Comparison of ENCODE assay signal across 14 cellular contexts in genomic region chr16:71917900-71918299, GRCh38. TPM values are rescaled to one million over a fixed set of nuclear protein-coding genes. Genes with fewer than 3 reads are reported as not detected.
DNase-seq lines count a peak whose midpoint lies in the region; ATAC-seq and TF ChIP-seq lines count a peak whose summit lies in the region.
"Had no signal": no experiment of that assay in that cellular context is flagged by ENCODE, and none has a peak within 500 bp of the region (broad histone marks: within the 10 kb centered on the region; RNA-seq: fewer than 3 reads in every experiment).

No MANE protein-coding gene starts in this region.

- H3K4me2 ChIP-seq in osteoblast (ENCODE audit: insufficient read depth, low read length), result no peak overlapping the region

- H3K27ac ChIP-seq in CD8-positive, alpha-beta T cell (ENCODE audit: low read depth, low read length), result no peak overlapping the region
- H3K27ac ChIP-seq in osteoblast (ENCODE audit: low read depth, low read length), result peak overlapping the region; percentile 60
- no peak overlapping the region for H3K27ac ChIP-seq in endodermal cell (ENCODE audit: low read depth, low read length)

- CTCF ChIA-PET in CD8-positive, alpha-beta T cell (lab: Charles Lee), result no interaction called here

- peaks cover 58% of the 10 kb centered on the region for H3K36me3 ChIP-seq in CD8-positive, alpha-beta T cell (ENCODE audit: insufficient read depth, low read length)
- H3K36me3 ChIP-seq in osteoblast (ENCODE audit: insufficient read depth, low read length) (peaks cover 61% of the 10 kb centered on the region), endodermal cell (ENCODE audit: control insufficient read depth, insufficient read depth, low read length) (peaks cover 95% of the 10 kb centered on the region)

- intact Hi-C loops in CD8-positive, alpha-beta T cell (cut with DNase I, micrococcal nuclease), result no loop called here

- H3K36me3 Mint-ChIP-seq in CD8-positive, alpha-beta T cell, result peaks cover 90% of the 10 kb centered on the region
- H3K36me3 Mint-ChIP-seq in chondrocyte (ENCODE audit: low read depth) (peaks cover 44% of the 10 kb centered on the region), endodermal cell (ENCODE audit: low read depth) (peaks cover 86% of the 10 kb centered on the region)

- no peaks in the 10 kb centered on the region for H3K9me3 ChIP-seq in CD8-positive, alpha-beta T cell (ENCODE audit: low read length)
- H3K9me3 ChIP-seq in osteoblast (ENCODE audit: low read depth, low read length), result no peaks in the 10 kb centered on the region
- H3K9me3 ChIP-seq in endodermal cell (ENCODE audit: control insufficient read depth, low read length), result peaks cover 25% of the 10 kb centered on the region

- no peak overlapping the region for H3K9ac ChIP-seq in endodermal cell (ENCODE audit: extremely low read depth, low read length, poor library complexity, severe bottlenecking)

- no peak overlapping the region for H3K4me3 ChIP-seq in CD8-positive, alpha-beta T cell (ENCODE audit: low read depth, low read length)
- H3K4me3 ChIP-seq in osteoblast (ENCODE audit: insufficient read depth, low read length), result no peak overlapping the region
- H3K4me3 ChIP-seq in endodermal cell (ENCODE audit: low read length), result no peak overlapping the region

- peak overlapping the region; percentile 4 for H3K27ac Mint-ChIP-seq in CD8-positive, alpha-beta T cell
- H3K27ac Mint-ChIP-seq in chondrocyte (ENCODE audit: unreplicated experiment) (peak overlapping the region; percentile 57), endodermal cell (no peak overlapping the region)

- H4K20me1 ChIP-seq in osteoblast (ENCODE audit: insufficient read depth, low read length), result peaks cover 80% of the 10 kb centered on the region

- TF ChIP-seq CTCF in CD8-positive, alpha-beta T cell (IDR thresholded peaks at IDR 0.05), result no peak
- TF ChIP-seq CTCF in chondrocyte (IDR thresholded peaks at IDR 0.05), result no peak
- no peak for TF ChIP-seq CTCF in osteoblast (IDR thresholded peaks at IDR 0.05; ENCODE audit: extremely low read depth, low read depth, low read length)
- no peak for TF ChIP-seq CTCF in endodermal cell (conservative IDR thresholded peaks at IDR 0.05)

- peaks cover 92% of the 10 kb centered on the region for H3K79me2 ChIP-seq in osteoblast (ENCODE audit: insufficient read depth, low read length)

- peaks cover 50% of the 10 kb centered on the region for H3K4me1 Mint-ChIP-seq in CD8-positive, alpha-beta T cell (ENCODE audit: low read depth)
- H3K4me1 Mint-ChIP-seq in chondrocyte (ENCODE audit: low read depth) (peaks cover 44% of the 10 kb centered on the region), endodermal cell (peaks cover 3% of the 10 kb centered on the region)

- H3K27me3 ChIP-seq in CD8-positive, alpha-beta T cell (ENCODE audit: insufficient read depth, low read length), result no peaks in the 10 kb centered on the region
- H3K27me3 ChIP-seq in osteoblast (ENCODE audit: insufficient read depth, low read length) (no peaks in the 10 kb centered on the region), endodermal cell (ENCODE audit: control insufficient read depth, insufficient read depth, low read length, poor library complexity, severe bottlenecking) (no peaks in the 10 kb centered on the region)

- 91 to 100% methylated on average over 2 to 4 of the region's 6 CpGs for WGBS in endodermal cell (ENCODE audit: insufficient coverage in 1 of 2, insufficient read length in 1 of 2), 2 experiments

- no peak overlapping the region for H2AFZ ChIP-seq in osteoblast (ENCODE audit: low read length)

- H3K9me3 Mint-ChIP-seq in CD8-positive, alpha-beta T cell, result no peaks in the 10 kb centered on the region
- H3K9me3 Mint-ChIP-seq in chondrocyte (ENCODE audit: low read depth), result no peaks in the 10 kb centered on the region
- H3K9me3 Mint-ChIP-seq in endodermal cell, result no peaks in the 10 kb centered on the region

- no peak for ATAC-seq in CD8-positive, alpha-beta T cell
- ATAC-seq: naive thymus-derived CD8-positive, alpha-beta T cell had no signal

- no peak for DNase-seq in CD8-positive, alpha-beta T cell
- DNase-seq in NCI-H226, result peak; percentile 40
- no peak for DNase-seq in chondrocyte (ENCODE audit: low spot score)
- peak; percentile 82 for DNase-seq in osteoblast (ENCODE audit: insufficient read length, low spot score, missing footprints)
- DNase-seq in endodermal cell, result no peak
- no peak for DNase-seq in NCI-H2227 treated with DMSO at 0.1 percent for 48 hours (lab: John Stamatoyannopoulos, UW)
- DNase-seq in OCI-M2 (lab: John Stamatoyannopoulos, UW; ENCODE audit: unreplicated experiment), result no peak
- DNase-seq in DMS79 treated with DMSO at 0.1 percent for 48 hours (lab: John Stamatoyannopoulos, UW), result no peak
- DNase-seq: activated CD4-positive, alpha-beta T cell treated with anti-CD3 and anti-CD28 coated beads for 1 hour; cerebellar nuclear complex; foreskin melanocyte; naive thymus-derived CD8-positive, alpha-beta T cell; NCI-H2029; substantia nigra had no signal

- no peak overlapping the region for H3K4me3 Mint-ChIP-seq in CD8-positive, alpha-beta T cell
- no peak overlapping the region for H3K4me3 Mint-ChIP-seq in chondrocyte (ENCODE audit: unreplicated experiment)
- H3K4me3 Mint-ChIP-seq in endodermal cell, result no peak overlapping the region
- H3K4me3 Mint-ChIP-seq: naive thymus-derived CD8-positive, alpha-beta T cell had no signal

- H3K4me1 ChIP-seq in CD8-positive, alpha-beta T cell (ENCODE audit: insufficient read depth, low read length), result peaks cover 8% of the 10 kb centered on the region
- H3K4me1 ChIP-seq in osteoblast (ENCODE audit: insufficient read depth, low read length) (peaks cover 37% of the 10 kb centered on the region), endodermal cell (ENCODE audit: control insufficient read depth, insufficient read depth, low read length) (no peaks in the 10 kb centered on the region)

- no peaks in the 10 kb centered on the region for H3K27me3 Mint-ChIP-seq in CD8-positive, alpha-beta T cell (ENCODE audit: low read depth)
- H3K27me3 Mint-ChIP-seq in chondrocyte (ENCODE audit: low read depth), result no peaks in the 10 kb centered on the region
- H3K27me3 Mint-ChIP-seq in endodermal cell (ENCODE audit: insufficient read depth), result no peaks in the 10 kb centered on the region
- H3K27me3 Mint-ChIP-seq: naive thymus-derived CD8-positive, alpha-beta T cell had no signal

- POLR2A ChIA-PET in CD8-positive, alpha-beta T cell (lab: Charles Lee), result no interaction called here

RNA-seq across cellular contexts. Expression of gene IST1, which starts 22.6 kb away (rescaled TPM):
- 100 to 1,000 TPM; 460 to 476 TPM for total RNA-seq in CD8-positive, alpha-beta T cell
- total RNA-seq in chondrocyte, result 172 to 174 TPM (median 172 TPM) in 3 replicates
- 213 and 229 TPM in 2 replicates for total RNA-seq in osteoblast
- total RNA-seq in endodermal cell, result 100 to 1,000 TPM; 259 to 319 TPM
- polyA plus RNA-seq in endodermal cell (2013, experiment 1 of 2), result 272 TPM
- polyA plus RNA-seq in endodermal cell (2013, experiment 2 of 2), result 254 TPM

RNA-seq across cellular contexts. Expression of gene ZNF821, which starts 33.9 kb away (rescaled TPM):
- total RNA-seq in CD8-positive, alpha-beta T cell, result 10 to 100 TPM in 1 of 2 experiments, 1 to 10 TPM in 1; 8.4 to 10.1 TPM
- total RNA-seq in chondrocyte (10.6 to 12.0 TPM (median 11.2 TPM) in 3 replicates), osteoblast (7.1 and 12.3 TPM in 2 replicates), endodermal cell (10 to 100 TPM; 12.1 to 12.8 TPM)
- polyA plus RNA-seq in endodermal cell (2013, experiment 1 of 2), result 26.3 TPM
- 20.7 TPM for polyA plus RNA-seq in endodermal cell (2013, experiment 2 of 2)

Comparison
In these comparisons a context has a peak if more than half of its experiments do, and no peak if none do; other contexts are left out.
1. DNase-seq: peak in NCI-H226 (single experiment) and osteoblast (single experiment); none in CD8-positive, alpha-beta T cell (0 of 7), chondrocyte (single experiment), endodermal cell (single experiment), NCI-H2227 treated with DMSO at 0.1 percent for 48 hours (single experiment), OCI-M2 (single experiment) and DMS79 treated with DMSO at 0.1 percent for 48 hours (single experiment).